ENCODE assay signal across 8 cellular contexts in genomic region chr6:158207452-158207788, GRCh38. TPM values are rescaled to one million over a fixed set of nuclear protein-coding genes. Genes with fewer than 3 reads are reported as not detected.
DNase-seq lines count a peak whose midpoint lies in the region; ATAC-seq and TF ChIP-seq lines count a peak whose summit lies in the region.

No MANE protein-coding gene starts in this region.

- ATAC-seq in GM18870 (IDR thresholded peaks at IDR 0.05; ENCODE audit: unreplicated experiment) = peak; percentile 95
- ATAC-seq in HG02610 (IDR thresholded peaks at IDR 0.05; ENCODE audit: unreplicated experiment) = peak; percentile 94
- ATAC-seq in sciatic nerve = no peak

- intact Hi-C loops in sciatic nerve (cut with DNase I) = no loop called here

- no peak for TF ChIP-seq EP300 in tibial nerve (IDR thresholded peaks at IDR 0.05)

- H3K9me3 ChIP-seq in SJSA1 (replicated peaks) (no peaks in the 10 kb centered on the region), tibial nerve (no peaks in the 10 kb centered on the region)

- H3K4me3 ChIP-seq in SJSA1 = no peak overlapping the region
- H3K4me3 ChIP-seq in tibial nerve = no peak overlapping the region

- H3K4me1 ChIP-seq in SJSA1 (replicated peaks) = peaks cover 25% of the 10 kb centered on the region
- no peaks in the 10 kb centered on the region for H3K4me1 ChIP-seq in tibial nerve

- WGBS in tibial nerve, 2 donors = 50 to 59% methylated on average over 3 of the region's 3 CpGs

- no peak for TF ChIP-seq CTCF in tibial nerve (IDR thresholded peaks at IDR 0.05)

- H3K27ac ChIP-seq in SJSA1 (peak overlapping the region; percentile 87), tibial nerve (no peak overlapping the region)

- H3K27me3 ChIP-seq in SJSA1 (replicated peaks) (no peaks in the 10 kb centered on the region), tibial nerve (peaks cover 0 to 26% of the 10 kb centered on the region in 2 donors)

- no peak for TF ChIP-seq POLR2A in tibial nerve (IDR thresholded peaks at IDR 0.05)

- DNase-seq in SJSA1 (ENCODE audit: low read depth in 1 of 2, low spot score in 2 of 2) (peak; percentile 71 to 86), kidney tubule cell (ENCODE audit: low spot score) (peak; percentile 19), NCI-H1105 (lab: John Stamatoyannopoulos, UW) (no peak), tibial nerve (ENCODE audit: low spot score in 2 of 2) (no peak), SK-N-DZ (ENCODE audit: low spot score) (no peak), sciatic nerve (ENCODE audit: low spot score) (no peak)

- H3K36me3 ChIP-seq in SJSA1 (no peaks in the 10 kb centered on the region), tibial nerve (no peaks in the 10 kb centered on the region)

RNA-seq across cellular contexts. Expression of gene GTF2H5, which starts 39.3 kb away (rescaled TPM):
- 9.7 and 21.6 TPM in 2 replicates for total RNA-seq in SJSA1 (2014; rRNA removed; shearing (Covaris generic))
- total RNA-seq in tibial nerve (1 to 10 TPM; 2.7 to 5.0 (median 3.9) TPM), sciatic nerve (20.9 TPM)
- polyA plus RNA-seq in SK-N-DZ (2014; cell fraction: cytosol; rRNA removed) = 4.5 and 4.8 TPM in 2 replicates
- 2.7 and 4.5 TPM in 2 replicates for polyA plus RNA-seq in SK-N-DZ (2014; cell fraction: nucleus; rRNA removed)

RNA-seq across cellular contexts. Expression of gene SERAC1, which starts 39.4 kb away (rescaled TPM):
- total RNA-seq in SJSA1 (2014; rRNA removed; shearing (Covaris generic)) = 3.5 and 8.5 TPM in 2 replicates
- total RNA-seq in tibial nerve = 1 to 10 TPM; 4.7 to 9.6 (median 6.2) TPM
- 6.8 and 7.4 TPM in 2 replicates for polyA plus RNA-seq in SK-N-DZ (2014; cell fraction: cytosol; rRNA removed)
- polyA plus RNA-seq in SK-N-DZ (2014; cell fraction: nucleus; rRNA removed) = 8.7 and 9.1 TPM in 2 replicates
- total RNA-seq in sciatic nerve = 9.4 TPM

Comparison
In these comparisons a context has a peak if more than half of its experiments do, and no peak if none do; other contexts are left out.
1. DNase-seq: peak in SJSA1 (2 of 2) and kidney tubule cell (single experiment); none in NCI-H1105 (single experiment), tibial nerve (0 of 2), SK-N-DZ (single experiment) and sciatic nerve (single experiment).